11 cellular contexts compared by ENCODE assay signal in the genomic region with DNA sequence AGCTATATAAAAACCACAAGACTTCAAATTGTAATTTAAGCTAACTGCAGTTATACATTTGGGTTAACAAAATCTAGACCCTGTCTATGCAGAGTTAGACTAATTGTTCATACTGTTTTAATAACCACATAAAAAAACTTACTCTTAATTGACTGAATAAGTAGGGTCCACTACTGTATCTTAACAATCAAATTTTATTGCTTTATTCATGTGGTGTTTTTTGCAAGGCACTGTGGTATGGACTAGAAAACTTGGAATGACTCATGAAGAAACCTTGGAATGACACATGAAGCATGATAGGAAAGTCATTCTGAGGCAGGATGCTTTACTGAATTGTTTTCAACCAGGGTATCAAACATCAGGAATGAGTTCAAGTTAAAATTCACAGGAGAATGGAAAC. TPM values are rescaled to one million over a fixed set of nuclear protein-coding genes. Genes with fewer than 3 reads are reported as not detected.
DNase-seq lines count a peak whose midpoint lies in the region; ATAC-seq and TF ChIP-seq lines count a peak whose summit lies in the region.
"Had no signal": no experiment of that assay in that cellular context is flagged by ENCODE, and none has a peak within 500 bp of the region (broad histone marks: within the 10 kb centered on the region; RNA-seq: fewer than 3 reads in every experiment).

No MANE protein-coding gene starts in this region.

- TF ChIP-seq POLR2A in body of pancreas (IDR thresholded peaks at IDR 0.05): peak in 1 of 3 donors; percentile 23
- no peak for TF ChIP-seq POLR2A in tibial nerve (IDR thresholded peaks at IDR 0.05)

- H2AFZ ChIP-seq in KMS-11 (ENCODE audit: low read depth): no peak overlapping the region

- no peaks in the 10 kb centered on the region for H3K9me3 Mint-ChIP-seq in CD14-positive monocyte
- H3K9me3 Mint-ChIP-seq in naive thymus-derived CD4-positive, alpha-beta T cell: no peaks in the 10 kb centered on the region

- DNase-seq in CD14-positive monocyte (ENCODE audit: low spot score): no peak
- no peak for DNase-seq in body of pancreas
- no peak for DNase-seq in naive thymus-derived CD4-positive, alpha-beta T cell
- no peak for DNase-seq in activated CD8-positive, alpha-beta memory T cell treated with anti-CD3 and anti-CD28 coated beads, Interleukin-2, amount 50 U/mL, for 48 hours
- DNase-seq in tibial nerve (ENCODE audit: low spot score in 2 of 2): no peak
- DNase-seq: activated CD4-positive, alpha-beta T cell treated with anti-CD3 and anti-CD28 coated beads, Interleukin-2, amount 50 U/mL, for 4 hours; Kasumi-1; left cardiac atrium had no signal

- peak overlapping the region; percentile 9 to 42 for H3K4me3 Mint-ChIP-seq in CD14-positive monocyte
- peak overlapping the region in 9 of 10 donors; percentile 15 to 99 (median 92) for H3K4me3 Mint-ChIP-seq in naive thymus-derived CD4-positive, alpha-beta T cell

- H3K4me1 ChIP-seq in KMS-11 (ENCODE audit: low read depth, poor library complexity, severe bottlenecking) (peaks cover 45% of the 10 kb centered on the region), body of pancreas (peaks cover 48% of the 10 kb centered on the region), tibial nerve (peaks cover 4 to 69% (median 13%) of the 10 kb centered on the region in 4 donors)
- H3K4me1 ChIP-seq in naive thymus-derived CD4-positive, alpha-beta T cell (ENCODE audit: control insufficient read depth in 2 of 2, insufficient read depth in 2 of 2, low read length in 2 of 2): peaks cover 15 to 24% of the 10 kb centered on the region in 2 donors

- H3K27me3 Mint-ChIP-seq in CD14-positive monocyte (ENCODE audit: low read depth in 3 of 3): peaks cover 0 to 2% (median 2%) of the 10 kb centered on the region in 3 donors
- H3K27me3 Mint-ChIP-seq in naive thymus-derived CD4-positive, alpha-beta T cell: no peaks in the 10 kb centered on the region

- H4K20me1 ChIP-seq in KMS-11 (ENCODE audit: insufficient read depth): peaks cover 10% of the 10 kb centered on the region; the same call in 1 of the 2 replicates

- no peak overlapping the region for H3K9ac ChIP-seq in KMS-11

- H3K4me3 ChIP-seq in KMS-11 (IDR thresholded peaks at IDR 0.05; ENCODE audit: insufficient read depth, low read depth, low read length) (no peak overlapping the region), body of pancreas (no peak overlapping the region), tibial nerve (no peak overlapping the region)
- H3K4me3 ChIP-seq in naive thymus-derived CD4-positive, alpha-beta T cell (ENCODE audit: low read length): no peak overlapping the region

- CTCF ChIA-PET in naive thymus-derived CD4-positive, alpha-beta T cell (lab: Charles Lee): interaction anchor here (1.5 kb wide), 1 partner anchor 49 kb away, joined by 3 read pairs; no protein-coding TSS in a partner anchor

- ATAC-seq in body of pancreas (no peak), GM18868 (IDR thresholded peaks at IDR 0.05; ENCODE audit: unreplicated experiment) (no peak), GM18520 (IDR thresholded peaks at IDR 0.05; ENCODE audit: unreplicated experiment) (no peak)
- ATAC-seq in naive thymus-derived CD4-positive, alpha-beta T cell: no peak
- ATAC-seq: left cardiac atrium had no signal

- TF ChIP-seq EP300 in tibial nerve (IDR thresholded peaks at IDR 0.05): no peak

- intact Hi-C loops in CD14-positive monocyte (cut with micrococcal nuclease) (loop anchor here in 1 of 2 donors (2.0 to 10.0 kb wide), 2 partner anchors 59 to 221 kb away; a partner anchor contains a TSS), body of pancreas (cut with DNase I) (no loop called here)
- intact Hi-C loops in naive thymus-derived CD4-positive, alpha-beta T cell (cut with micrococcal nuclease): no loop called here

- H3K4me1 Mint-ChIP-seq in CD14-positive monocyte: peaks cover 54% of the 10 kb centered on the region
- H3K4me1 Mint-ChIP-seq in naive thymus-derived CD4-positive, alpha-beta T cell: peaks cover 30 to 77% (median 74%) of the 10 kb centered on the region in 7 donors

- peak overlapping the region; percentile 85 for H3K4me2 ChIP-seq in KMS-11

- peaks cover 11% of the 10 kb centered on the region; the same call in 1 of the 2 replicates for H3K36me3 ChIP-seq in KMS-11 (ENCODE audit: insufficient read depth)
- peaks cover 0 to 10% of the 10 kb centered on the region in 2 donors for H3K36me3 ChIP-seq in body of pancreas (replicated peaks in 1 of 2; ENCODE audit: insufficient read depth in 1 of 2, low read depth in 2 of 2)
- peaks cover 0 to 10% (median 0%) of the 10 kb centered on the region in 3 experiments for H3K36me3 ChIP-seq in naive thymus-derived CD4-positive, alpha-beta T cell (ENCODE audit: control insufficient read depth in 2 of 3, insufficient read depth in 3 of 3, low read length in 3 of 3)
- no peaks in the 10 kb centered on the region for H3K36me3 ChIP-seq in tibial nerve

- peaks cover 71% of the 10 kb centered on the region for H3K79me2 ChIP-seq in KMS-11 (ENCODE audit: insufficient read depth, low read depth)

- H3K9me3 ChIP-seq in body of pancreas: no peaks in the 10 kb centered on the region
- H3K9me3 ChIP-seq in naive thymus-derived CD4-positive, alpha-beta T cell (ENCODE audit: control insufficient read depth in 2 of 3, low read length in 3 of 3): no peaks in the 10 kb centered on the region
- no peaks in the 10 kb centered on the region for H3K9me3 ChIP-seq in tibial nerve

- H3K27ac Mint-ChIP-seq in CD14-positive monocyte: peak overlapping the region in 1 of 7 donors; percentile 98
- peak overlapping the region in 6 of 9 donors; percentile 49 to 100 (median 98) for H3K27ac Mint-ChIP-seq in naive thymus-derived CD4-positive, alpha-beta T cell

- peaks cover 16 to 28% of the 10 kb centered on the region in 2 donors for H3K36me3 Mint-ChIP-seq in CD14-positive monocyte
- peaks cover 0 to 29% (median 6%) of the 10 kb centered on the region in 5 donors for H3K36me3 Mint-ChIP-seq in naive thymus-derived CD4-positive, alpha-beta T cell

- POLR2A ChIA-PET in naive thymus-derived CD4-positive, alpha-beta T cell (lab: Charles Lee): interaction anchor here (0.6 to 6.3 kb wide), 5 partner anchors 19 to 269 kb away, joined by 3 to 70 read pairs (median 3); a partner anchor contains a TSS

- H3K27ac ChIP-seq in KMS-11 (no peak overlapping the region), body of pancreas (peak overlapping the region in 3 of 4 donors; percentile 99 to 100 (median 99)), tibial nerve (no peak overlapping the region)
- peak overlapping the region; percentile 96 for H3K27ac ChIP-seq in naive thymus-derived CD4-positive, alpha-beta T cell (ENCODE audit: low read depth, low read length)

- TF ChIP-seq CTCF in CD14-positive monocyte (IDR thresholded peaks at IDR 0.05) (no peak), KMS-11 (conservative IDR thresholded peaks at IDR 0.05; ENCODE audit: low read depth, low read length) (no peak), body of pancreas (IDR thresholded peaks at IDR 0.05) (no peak), tibial nerve (IDR thresholded peaks at IDR 0.05) (no peak)

- no peaks in the 10 kb centered on the region for H3K27me3 ChIP-seq in KMS-11 (ENCODE audit: insufficient read depth, low read depth)
- H3K27me3 ChIP-seq in body of pancreas: no peaks in the 10 kb centered on the region
- H3K27me3 ChIP-seq in naive thymus-derived CD4-positive, alpha-beta T cell (ENCODE audit: control insufficient read depth in 2 of 2, insufficient read depth in 2 of 2, low read length in 2 of 2): no peaks in the 10 kb centered on the region
- H3K27me3 ChIP-seq in tibial nerve: no peaks in the 10 kb centered on the region

RNA-seq across cellular contexts. Expression of a gene that starts 2.3 kb away (rescaled TPM):
- 100 to 1,000 TPM; 220 to 226 TPM for polyA plus RNA-seq in CD14-positive monocyte
- 1,000 to 10,000 TPM in 1 of 2 donors, 100 to 1,000 TPM in 1; 277 to 1,534 TPM for total RNA-seq in body of pancreas
- 100 to 1,000 TPM in 4 of 5 experiments, 10 to 100 TPM in 1; 89.4 to 120 (median 115) TPM for total RNA-seq in naive thymus-derived CD4-positive, alpha-beta T cell
- 100 to 1,000 TPM; 115 to 140 TPM for polyA plus RNA-seq in naive thymus-derived CD4-positive, alpha-beta T cell
- 100 to 1,000 TPM; 377 to 593 (median 447) TPM for total RNA-seq in tibial nerve

RNA-seq across cellular contexts. Expression of a gene that starts 2.5 kb away (rescaled TPM):
- polyA plus RNA-seq in CD14-positive monocyte: 10 to 100 TPM; 48.5 to 50.8 TPM
- total RNA-seq in body of pancreas: 100 to 1,000 TPM in 1 of 2 donors, 10 to 100 TPM in 1; 58.7 to 126 TPM
- 100 to 1,000 TPM in 4 of 5 experiments, 10 to 100 TPM in 1; 94.7 to 135 (median 105) TPM for total RNA-seq in naive thymus-derived CD4-positive, alpha-beta T cell
- 10 to 100 TPM; 54.1 to 58.4 TPM for polyA plus RNA-seq in naive thymus-derived CD4-positive, alpha-beta T cell
- 100 to 1,000 TPM in 2 of 4 donors, 10 to 100 TPM in 2; 84.7 to 103 (median 100) TPM for total RNA-seq in tibial nerve

RNA-seq across cellular contexts. Expression of a gene that starts 59.1 kb away (rescaled TPM):
- polyA plus RNA-seq in CD14-positive monocyte: 100 to 1,000 TPM; 492 to 549 TPM
- 10 to 100 TPM; 20.2 to 21.4 TPM for total RNA-seq in body of pancreas
- 100 to 1,000 TPM in 1 of 5 experiments, 10 to 100 TPM in 4; 51.3 to 104 (median 78.1) TPM for total RNA-seq in naive thymus-derived CD4-positive, alpha-beta T cell
- polyA plus RNA-seq in naive thymus-derived CD4-positive, alpha-beta T cell: 100 to 1,000 TPM; 174 to 179 TPM
- total RNA-seq in tibial nerve: 100 to 1,000 TPM in 2 of 4 donors, 10 to 100 TPM in 2; 80.4 to 160 (median 101) TPM

Comparison
In these comparisons a context has a peak if more than half of its experiments do, and no peak if none do; other contexts are left out.
1. H3K27ac ChIP-seq: peak in body of pancreas (3 of 4) and naive thymus-derived CD4-positive, alpha-beta T cell (single experiment); none in KMS-11 (single experiment) and tibial nerve (0 of 4).